ENCODE assay signal across 8 cellular contexts in genomic region chr2:104852161-104852689, GRCh38. TPM values are rescaled to one million over a fixed set of nuclear protein-coding genes. Genes with fewer than 3 reads are reported as not detected.
A peak's percentile ranks its signal among the peaks of the same experiment; 100 is the strongest.
DNase-seq lines count a peak whose midpoint lies in the region; ATAC-seq and TF ChIP-seq lines count a peak whose summit lies in the region.

No MANE protein-coding gene starts in this region.

- 1% methylated on average over 20 of the region's 37 CpGs for WGBS in suprapubic skin

- ATAC-seq in activated CD8-positive, alpha-beta memory T cell treated with anti-CD3 and anti-CD28 coated beads, Interleukin-2, amount 10 ng/mL, durations not matched to agents 7 days and 5 days: no peak

- CTCF ChIA-PET in activated CD8-positive, alpha-beta memory T cell treated with anti-CD3 and anti-CD28 coated beads, Interleukin-2, amount 10 ng/mL, durations not matched to agents 7 days and 5 days (lab: Charles Lee): no interaction called here
- CTCF ChIA-PET in activated CD4-positive, alpha-beta memory T cell treated with anti-CD3 and anti-CD28 coated beads, Interleukin-2, amount 10 ng/mL, durations not matched to agents 7 days and 5 days (lab: Charles Lee): no interaction called here

- no peak for TF ChIP-seq CTCF in suprapubic skin (IDR thresholded peaks at IDR 0.05)

- peaks cover 23% of the 10 kb centered on the region for H3K4me1 Mint-ChIP-seq in activated CD8-positive, alpha-beta memory T cell treated with anti-CD3 and anti-CD28 coated beads, Interleukin-2, amount 10 ng/mL, durations not matched to agents 7 days and 5 days
- H3K4me1 Mint-ChIP-seq in activated CD4-positive, alpha-beta memory T cell treated with anti-CD3 and anti-CD28 coated beads, Interleukin-2, amount 10 ng/mL, durations not matched to agents 7 days and 5 days: peaks cover 26% of the 10 kb centered on the region

- peak overlapping the region; percentile 45 for H3K27ac ChIP-seq in suprapubic skin

- peaks cover 10% of the 10 kb centered on the region for H3K36me3 Mint-ChIP-seq in activated CD8-positive, alpha-beta memory T cell treated with anti-CD3 and anti-CD28 coated beads, Interleukin-2, amount 10 ng/mL, durations not matched to agents 7 days and 5 days
- peaks cover 11% of the 10 kb centered on the region for H3K36me3 Mint-ChIP-seq in activated CD4-positive, alpha-beta memory T cell treated with anti-CD3 and anti-CD28 coated beads, Interleukin-2, amount 10 ng/mL, durations not matched to agents 7 days and 5 days (ENCODE audit: low read depth)

- H3K4me3 ChIP-seq in suprapubic skin: peak overlapping the region; percentile 58

- no peak for DNase-seq in activated CD8-positive, alpha-beta memory T cell treated with anti-CD3 and anti-CD28 coated beads, Interleukin-2, amount 10 ng/mL, durations not matched to agents 7 days and 5 days
- DNase-seq in activated CD8-positive, alpha-beta memory T cell treated with anti-CD3 and anti-CD28 coated beads, Interleukin-2, amount 50 U/mL, for 4 hours: no peak
- no peak for DNase-seq in activated CD4-positive, alpha-beta memory T cell treated with anti-CD3 and anti-CD28 coated beads, Interleukin-2, amount 10 ng/mL, durations not matched to agents 7 days and 5 days
- DNase-seq in islet precursor cell (peak; percentile 63), suprapubic skin (ENCODE audit: low spot score in 2 of 2) (no peak), SKM-1 (lab: John Stamatoyannopoulos, UW; ENCODE audit: unreplicated experiment) (no peak), mesenteric fat pad (ENCODE audit: low spot score) (no peak), ureter (ENCODE audit: low spot score) (no peak)

- peaks cover 81% of the 10 kb centered on the region for H3K27me3 Mint-ChIP-seq in activated CD8-positive, alpha-beta memory T cell treated with anti-CD3 and anti-CD28 coated beads, Interleukin-2, amount 10 ng/mL, durations not matched to agents 7 days and 5 days
- H3K27me3 Mint-ChIP-seq in activated CD4-positive, alpha-beta memory T cell treated with anti-CD3 and anti-CD28 coated beads, Interleukin-2, amount 10 ng/mL, durations not matched to agents 7 days and 5 days: peaks cover 81% of the 10 kb centered on the region

- peak overlapping the region; percentile 25 for H3K27ac Mint-ChIP-seq in activated CD8-positive, alpha-beta memory T cell treated with anti-CD3 and anti-CD28 coated beads, Interleukin-2, amount 10 ng/mL, durations not matched to agents 7 days and 5 days
- H3K27ac Mint-ChIP-seq in activated CD4-positive, alpha-beta memory T cell treated with anti-CD3 and anti-CD28 coated beads, Interleukin-2, amount 10 ng/mL, durations not matched to agents 7 days and 5 days: peak overlapping the region; percentile 26

- TF ChIP-seq EP300 in suprapubic skin (IDR thresholded peaks at IDR 0.05): no peak

- peak overlapping the region; percentile 16 for H3K4me3 Mint-ChIP-seq in activated CD8-positive, alpha-beta memory T cell treated with anti-CD3 and anti-CD28 coated beads, Interleukin-2, amount 10 ng/mL, durations not matched to agents 7 days and 5 days
- peak overlapping the region; percentile 59 for H3K4me3 Mint-ChIP-seq in activated CD4-positive, alpha-beta memory T cell treated with anti-CD3 and anti-CD28 coated beads, Interleukin-2, amount 10 ng/mL, durations not matched to agents 7 days and 5 days

- H3K9me3 ChIP-seq in suprapubic skin: no peaks in the 10 kb centered on the region

- POLR2A ChIA-PET in activated CD4-positive, alpha-beta memory T cell treated with anti-CD3 and anti-CD28 coated beads, Interleukin-2, amount 10 ng/mL, durations not matched to agents 7 days and 5 days (lab: Charles Lee): no interaction called here

- no peaks in the 10 kb centered on the region for H3K9me3 Mint-ChIP-seq in activated CD8-positive, alpha-beta memory T cell treated with anti-CD3 and anti-CD28 coated beads, Interleukin-2, amount 10 ng/mL, durations not matched to agents 7 days and 5 days (ENCODE audit: low read depth)
- no peaks in the 10 kb centered on the region for H3K9me3 Mint-ChIP-seq in activated CD4-positive, alpha-beta memory T cell treated with anti-CD3 and anti-CD28 coated beads, Interleukin-2, amount 10 ng/mL, durations not matched to agents 7 days and 5 days

- H3K36me3 ChIP-seq in suprapubic skin: no peaks in the 10 kb centered on the region

- no peak for TF ChIP-seq POLR2A in suprapubic skin (IDR thresholded peaks at IDR 0.05)

- peaks cover 56% of the 10 kb centered on the region for H3K4me1 ChIP-seq in suprapubic skin

- H3K27me3 ChIP-seq in suprapubic skin: peaks cover 97% of the 10 kb centered on the region

RNA-seq across cellular contexts. Expression of gene POU3F3, which starts 1.7 kb away (rescaled TPM):
- total RNA-seq in activated CD8-positive, alpha-beta memory T cell treated with anti-CD3 and anti-CD28 coated beads, Interleukin-2, amount 10 ng/mL, durations not matched to agents 7 days and 5 days: not detected
- total RNA-seq in activated CD4-positive, alpha-beta memory T cell treated with anti-CD3 and anti-CD28 coated beads, Interleukin-2, amount 10 ng/mL, durations not matched to agents 7 days and 5 days: not detected
- total RNA-seq in suprapubic skin: 1 to 10 TPM in 2 of 4 donors, under 1 TPM in 2; 0.30 to 1.5 (median 0.84) TPM
- total RNA-seq in mesenteric fat pad: not detected
- not detected for total RNA-seq in ureter
